ENCODE assay signal across 8 cellular contexts in the genomic region with DNA sequence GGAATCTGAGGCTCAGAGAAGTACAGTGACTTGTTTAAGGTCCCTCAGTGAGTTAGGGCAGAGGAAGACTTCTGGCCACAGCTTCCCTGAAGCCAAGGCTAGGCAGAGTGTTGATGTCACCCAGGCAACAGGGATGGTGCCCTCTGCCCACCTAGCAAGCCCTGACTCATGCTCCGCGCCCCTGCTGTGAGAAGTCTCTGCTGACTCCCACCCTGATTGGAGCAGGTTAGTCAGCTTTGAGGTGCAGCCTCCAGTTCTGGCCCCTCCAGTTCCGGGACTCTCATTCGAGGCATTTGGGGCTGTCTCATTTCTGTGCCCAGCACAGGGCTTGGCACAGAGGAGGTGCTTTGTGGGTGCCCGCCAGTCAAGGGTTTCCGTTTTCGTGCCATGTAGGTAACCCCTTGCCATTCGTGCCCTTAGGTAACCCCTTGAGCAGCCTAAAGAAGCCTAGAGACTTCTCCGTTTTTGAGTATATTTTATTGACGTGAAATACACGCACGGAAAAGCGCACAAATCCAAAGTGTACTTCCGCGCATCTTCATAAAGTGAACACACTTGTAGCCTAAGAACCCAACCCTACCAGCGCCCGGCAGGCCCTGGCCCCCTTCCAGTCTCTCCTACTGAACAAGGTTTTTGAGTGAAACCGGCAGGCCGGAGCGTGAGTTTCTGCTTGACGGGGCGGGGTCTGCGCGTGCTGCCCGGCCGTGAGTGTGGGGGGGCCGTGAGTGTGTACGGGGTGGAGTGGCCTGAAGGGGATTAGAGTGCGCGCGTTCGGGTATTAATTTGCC. TPM values are rescaled to one million over a fixed set of nuclear protein-coding genes. Genes with fewer than 3 reads are reported as not detected.
DNase-seq lines count a peak whose midpoint lies in the region; ATAC-seq and TF ChIP-seq lines count a peak whose summit lies in the region.
"Not testable (repeated sequence)": the region's sequence is repeated elsewhere in the genome, so short reads cannot be mapped to it uniquely, and the experiment has no call there.

No MANE protein-coding gene starts in this region.

- H3K36me3 Mint-ChIP-seq in activated naive CD8-positive, alpha-beta T cell treated with anti-CD3 and anti-CD28 coated beads, Interleukin-2, amount 50 U/mL, for 24 hours (ENCODE audit: low read depth), result not testable (repeated sequence)

- not testable (repeated sequence) for TF ChIP-seq EP300 in sigmoid colon (IDR thresholded peaks at IDR 0.05)

- not testable (repeated sequence) for DNase-seq in LNCaP clone FGC (ENCODE audit: low read depth); activated naive CD8-positive, alpha-beta T cell treated with anti-CD3 and anti-CD28 coated beads, Interleukin-2, amount 50 U/mL, for 24 hours; right cardiac atrium; sigmoid colon

- H3K27ac Mint-ChIP-seq in activated naive CD8-positive, alpha-beta T cell treated with anti-CD3 and anti-CD28 coated beads, Interleukin-2, amount 50 U/mL, for 24 hours, result not testable (repeated sequence)

- not testable (repeated sequence) for H3K4me1 ChIP-seq in ACC112 (ENCODE audit: control insufficient read depth, insufficient read depth, low read length, unreplicated experiment); right cardiac atrium (ENCODE audit: control insufficient read depth, insufficient read depth, low read length)
- peaks cover 0 to 26% (median 22%) of the 10 kb centered on the region in 4 donors for H3K4me1 ChIP-seq in sigmoid colon

- H3K27ac ChIP-seq in ACC112 (ENCODE audit: low read depth, low read length); right cardiac atrium (ENCODE audit: low read length): not testable (repeated sequence)
- H3K27ac ChIP-seq in sigmoid colon, result peak overlapping the region; percentile 86 to 94 (median 92)

- TF ChIP-seq POLR2A in sigmoid colon (IDR thresholded peaks at IDR 0.05), result not testable (repeated sequence)

- ATAC-seq in GM19043 (IDR thresholded peaks at IDR 0.05; ENCODE audit: low read depth, unreplicated experiment) (peak; percentile 42), GM21786 (IDR thresholded peaks at IDR 0.05; ENCODE audit: unreplicated experiment) (peak; percentile 24), HG03025 (IDR thresholded peaks at IDR 0.05; ENCODE audit: low FRiP score, unreplicated experiment) (peak; percentile 33), right cardiac atrium (peak; percentile 85)
- peak; percentile 95 for ATAC-seq in activated naive CD8-positive, alpha-beta T cell treated with anti-CD3 and anti-CD28 coated beads, Interleukin-2, amount 50 U/mL, for 24 hours

- not testable (repeated sequence) for H3K9me3 ChIP-seq in right cardiac atrium (ENCODE audit: control insufficient read depth, low read length); sigmoid colon

- no CpG with 5 or more reads among the region's 32 CpGs for WGBS in right cardiac atrium
- no CpG with 5 or more reads among the region's 32 CpGs for WGBS in sigmoid colon, 2 donors

- H3K27me3 ChIP-seq in ACC112 (ENCODE audit: insufficient read depth, low read length); right cardiac atrium (ENCODE audit: control insufficient read depth, insufficient read depth); sigmoid colon: not testable (repeated sequence)

- H3K4me3 ChIP-seq in ACC112 (ENCODE audit: low read depth, low read length) (0 out of 2 replicates have a peak overlapping the region, but pooled peaks have one; percentile 93), LNCaP clone FGC (ENCODE audit: low read depth, low read length) (peak overlapping the region; percentile 99), right cardiac atrium (ENCODE audit: low read length) (peak overlapping the region; percentile 80), sigmoid colon (peak overlapping the region in 3 of 4 donors; percentile 77 to 97 (median 95))

- not testable (repeated sequence) for H3K36me3 ChIP-seq in ACC112 (ENCODE audit: insufficient read depth, low read length); sigmoid colon

- peaks cover 41% of the 10 kb centered on the region for H3K79me2 ChIP-seq in ACC112 (ENCODE audit: control insufficient read depth, insufficient read depth, low read length, unreplicated experiment)

- H3K4me3 Mint-ChIP-seq in activated naive CD8-positive, alpha-beta T cell treated with anti-CD3 and anti-CD28 coated beads, Interleukin-2, amount 50 U/mL, for 24 hours, result not testable (repeated sequence)

- not testable (repeated sequence) for TF ChIP-seq CTCF in LNCaP clone FGC (IDR thresholded peaks at IDR 0.05; ENCODE audit: control insufficient read depth, extremely low read depth, insufficient read depth); sigmoid colon (IDR thresholded peaks at IDR 0.05)

- not testable (repeated sequence) for H3K4me1 Mint-ChIP-seq in activated naive CD8-positive, alpha-beta T cell treated with anti-CD3 and anti-CD28 coated beads, Interleukin-2, amount 50 U/mL, for 24 hours

- H3K9me3 Mint-ChIP-seq in activated naive CD8-positive, alpha-beta T cell treated with anti-CD3 and anti-CD28 coated beads, Interleukin-2, amount 50 U/mL, for 24 hours, result not testable (repeated sequence)

- H2AFZ ChIP-seq in ACC112 (ENCODE audit: low read length, unreplicated experiment), result not testable (repeated sequence)

- H3K27me3 Mint-ChIP-seq in activated naive CD8-positive, alpha-beta T cell treated with anti-CD3 and anti-CD28 coated beads, Interleukin-2, amount 50 U/mL, for 24 hours, result not testable (repeated sequence)

- intact Hi-C loops in right cardiac atrium (cut with DNase I); sigmoid colon (cut with DNase I): not testable (repeated sequence)

RNA-seq across cellular contexts. Expression of gene EPN2, which starts 0.6 kb away (rescaled TPM):
- total RNA-seq in right cardiac atrium, result 100 to 1,000 TPM in 3 of 4 donors, 10 to 100 TPM in 1; 83.3 to 138 (median 121) TPM
- 50.2 TPM for polyA plus RNA-seq in right cardiac atrium
- total RNA-seq in sigmoid colon, result 10 to 100 TPM; 31.7 to 55.4 (median 47.6) TPM
- polyA plus RNA-seq in sigmoid colon, result 10 to 100 TPM; 12.0 to 22.1 (median 15.3) TPM

Comparison
In these comparisons a context has a peak if more than half of its experiments do, and no peak if none do; other contexts are left out.
1. ATAC-seq: peak in every context shown above with its lines; median percentile 95 in activated naive CD8-positive, alpha-beta T cell treated with anti-CD3 and anti-CD28 coated beads, Interleukin-2, amount 50 U/mL, for 24 hours; 85 in right cardiac atrium; 42 in GM19043; 33 in HG03025; 24 in GM21786.